26 cellular contexts compared by ENCODE assay signal in genomic region chr4:40223343-40223742, GRCh38. TPM values are rescaled to one million over a fixed set of nuclear protein-coding genes. Genes with fewer than 3 reads are reported as not detected.
DNase-seq lines count a peak whose midpoint lies in the region; ATAC-seq and TF ChIP-seq lines count a peak whose summit lies in the region.
"Had no signal": no experiment of that assay in that cellular context is flagged by ENCODE, and none has a peak within 500 bp of the region (broad histone marks: within the 10 kb centered on the region; RNA-seq: fewer than 3 reads in every experiment).

No MANE protein-coding gene starts in this region.

- POLR2A ChIA-PET in CD4-positive, alpha-beta memory T cell (lab: Charles Lee; ENCODE audit: partially characterized antibody), result interaction anchor here (1.1 to 41.1 kb wide), 7 partner anchors 8 to 102 kb away, joined by 3 to 1182 read pairs (median 9); partner anchors contain the start of gene RHOH
- POLR2A ChIA-PET in activated CD4-positive, alpha-beta memory T cell treated with anti-CD3 and anti-CD28 coated beads, Interleukin-2, amount 10 ng/mL, durations not matched to agents 7 days and 5 days (lab: Charles Lee), result interaction anchor here (1.5 to 16.0 kb wide), 4 partner anchors 15 to 94 kb away, joined by 4 to 403 read pairs (median 166); partner anchors contain the start of gene RHOH

- H3K4me3 ChIP-seq in CD4-positive, CD25-positive, alpha-beta regulatory T cell (ENCODE audit: low read depth, low read length), result peak overlapping the region; percentile 73
- H3K4me3 ChIP-seq in CD4-positive, alpha-beta memory T cell (ENCODE audit: low read length in 2 of 2), result no peak overlapping the region
- no peak overlapping the region for H3K4me3 ChIP-seq in neural progenitor cell
- H3K4me3 ChIP-seq: adrenal gland, GM23248, pancreas, SJSA1 had no signal

- TF ChIP-seq CTCF in neural progenitor cell (IDR thresholded peaks at IDR 0.05), result no peak

- H3K9ac ChIP-seq in neural progenitor cell, result no peak overlapping the region
- H3K9ac ChIP-seq: GM23248 had no signal

- no peaks in the 10 kb centered on the region for H3K27me3 Mint-ChIP-seq in CD4-positive, CD25-positive, alpha-beta regulatory T cell
- no peaks in the 10 kb centered on the region for H3K27me3 Mint-ChIP-seq in CD4-positive, alpha-beta memory T cell
- H3K27me3 Mint-ChIP-seq in activated CD4-positive, alpha-beta memory T cell treated with anti-CD3 and anti-CD28 coated beads, Interleukin-2, amount 10 ng/mL, durations not matched to agents 7 days and 5 days, result no peaks in the 10 kb centered on the region
- H3K27me3 Mint-ChIP-seq in effector memory CD8-positive, alpha-beta T cell, result no peaks in the 10 kb centered on the region
- H3K27me3 Mint-ChIP-seq in neural progenitor cell (ENCODE audit: insufficient read depth, low read depth), result no peaks in the 10 kb centered on the region
- H3K27me3 Mint-ChIP-seq: brain, naive B cell had no signal

- H3F3A ChIP-seq in neural progenitor cell (ENCODE audit: low read depth), result no peaks in the 10 kb centered on the region

- H3K27me3 ChIP-seq in CD4-positive, CD25-positive, alpha-beta regulatory T cell (ENCODE audit: control insufficient read depth, insufficient read depth, low read length), result no peaks in the 10 kb centered on the region
- no peaks in the 10 kb centered on the region for H3K27me3 ChIP-seq in CD4-positive, alpha-beta memory T cell (ENCODE audit: insufficient read depth, low read length)
- H3K27me3 ChIP-seq in neural progenitor cell, result no peaks in the 10 kb centered on the region
- H3K27me3 ChIP-seq: adrenal gland, pancreas, SJSA1 had no signal

- peaks cover 67 to 96% (median 77%) of the 10 kb centered on the region in 4 donors for H3K4me1 Mint-ChIP-seq in CD4-positive, CD25-positive, alpha-beta regulatory T cell
- peaks cover 68 to 99% (median 83%) of the 10 kb centered on the region in 4 donors for H3K4me1 Mint-ChIP-seq in CD4-positive, alpha-beta memory T cell
- H3K4me1 Mint-ChIP-seq in activated CD4-positive, alpha-beta memory T cell treated with anti-CD3 and anti-CD28 coated beads, Interleukin-2, amount 10 ng/mL, durations not matched to agents 7 days and 5 days, result peaks cover 85% of the 10 kb centered on the region
- peaks cover 61 to 86% of the 10 kb centered on the region in 2 donors for H3K4me1 Mint-ChIP-seq in effector memory CD8-positive, alpha-beta T cell (ENCODE audit: low read depth in 2 of 2)
- peaks cover 8% of the 10 kb centered on the region for H3K4me1 Mint-ChIP-seq in neural progenitor cell

- no peak for DNase-seq in CD4-positive, CD25-positive, alpha-beta regulatory T cell
- no peak for DNase-seq in CD4-positive, alpha-beta memory T cell
- no peak for DNase-seq in activated CD4-positive, alpha-beta memory T cell treated with anti-CD3 and anti-CD28 coated beads, Interleukin-2, amount 10 ng/mL, durations not matched to agents 7 days and 5 days
- no peak for DNase-seq in effector memory CD8-positive, alpha-beta T cell
- DNase-seq in neural progenitor cell (ENCODE audit: low spot score), result no peak
- DNase-seq: adrenal gland; DMS 273 treated with DMSO at 0.1 percent for 48 hours; islet precursor cell; Kasumi-1; left ventricle myocardium superior; naive B cell; NCI-H1436 treated with DMSO at 0.1 percent for 48 hours; NCI-H345; NCI-H748 treated with DMSO at 0.1 percent for 48 hours; pancreas; RPMI8226; small intestine; stimulated activated CD4-positive, alpha-beta T cell treated with anti-CD3 and anti-CD28 coated beads, Interleukin-1b, Interleukin-23, amount 100 ng/mL, for 48 hours; T-helper 1 cell; trophoblast cell had no signal

- H4K20me1 ChIP-seq in neural progenitor cell (ENCODE audit: low read depth), result no peaks in the 10 kb centered on the region

- H3K27ac Mint-ChIP-seq in CD4-positive, CD25-positive, alpha-beta regulatory T cell, result peak overlapping the region in 2 of 3 donors; percentile 85 to 99
- peak overlapping the region in 6 of 7 donors; percentile 5 to 100 (median 86) for H3K27ac Mint-ChIP-seq in CD4-positive, alpha-beta memory T cell
- H3K27ac Mint-ChIP-seq in activated CD4-positive, alpha-beta memory T cell treated with anti-CD3 and anti-CD28 coated beads, Interleukin-2, amount 10 ng/mL, durations not matched to agents 7 days and 5 days, result peak overlapping the region; percentile 49
- peak overlapping the region; percentile 57 to 97 for H3K27ac Mint-ChIP-seq in effector memory CD8-positive, alpha-beta T cell
- H3K27ac Mint-ChIP-seq in neural progenitor cell, result no peak overlapping the region
- H3K27ac Mint-ChIP-seq: brain had no signal

- H3K36me3 ChIP-seq in CD4-positive, CD25-positive, alpha-beta regulatory T cell (ENCODE audit: control insufficient read depth, insufficient read depth, low read length), result peaks cover 52% of the 10 kb centered on the region
- H3K36me3 ChIP-seq in CD4-positive, alpha-beta memory T cell (ENCODE audit: insufficient read depth, low read length), result peaks cover 6% of the 10 kb centered on the region
- H3K36me3 ChIP-seq in neural progenitor cell, result no peaks in the 10 kb centered on the region
- H3K36me3 ChIP-seq: adrenal gland, pancreas, SJSA1 had no signal

- ATAC-seq in CD4-positive, CD25-positive, alpha-beta regulatory T cell (ENCODE audit: low read depth in 2 of 2), result no peak
- ATAC-seq in effector memory CD8-positive, alpha-beta T cell (replicated peaks), result no peak
- ATAC-seq in HG02885 (IDR thresholded peaks at IDR 0.05; ENCODE audit: poor library complexity, unreplicated experiment) (no peak), GM18867 (IDR thresholded peaks at IDR 0.05; ENCODE audit: unreplicated experiment) (no peak)
- ATAC-seq: activated CD4-positive, CD25-positive, alpha-beta regulatory T cell treated with anti-CD3 and anti-CD28 coated beads, Interleukin-2, amount 50 U/mL, for 24 hours; left ventricle myocardium superior; pancreas had no signal

- H2AFZ ChIP-seq in neural progenitor cell (replicated peaks), result no peak overlapping the region
- H2AFZ ChIP-seq: GM23248 had no signal

- no peak overlapping the region for H3K4me2 ChIP-seq in neural progenitor cell

- H3K79me2 ChIP-seq in neural progenitor cell (ENCODE audit: low read depth), result no peaks in the 10 kb centered on the region

- CTCF ChIA-PET in CD4-positive, alpha-beta memory T cell (lab: Charles Lee; ENCODE audit: partially characterized antibody), result interaction anchor here (0.5 to 2.4 kb wide), 6 partner anchors 10 to 102 kb away, joined by 3 to 8 read pairs (median 4); no protein-coding TSS in a partner anchor
- CTCF ChIA-PET in activated CD4-positive, alpha-beta memory T cell treated with anti-CD3 and anti-CD28 coated beads, Interleukin-2, amount 10 ng/mL, durations not matched to agents 7 days and 5 days (lab: Charles Lee), result interaction anchor here (0.7 to 1.8 kb wide), 4 partner anchors 10 to 94 kb away, joined by 3 to 8 read pairs (median 6); no protein-coding TSS in a partner anchor

- no peaks in the 10 kb centered on the region for H3K9me3 Mint-ChIP-seq in CD4-positive, CD25-positive, alpha-beta regulatory T cell
- H3K9me3 Mint-ChIP-seq in CD4-positive, alpha-beta memory T cell, result peaks cover 0 to 2% (median 0%) of the 10 kb centered on the region in 8 donors
- H3K9me3 Mint-ChIP-seq in activated CD4-positive, alpha-beta memory T cell treated with anti-CD3 and anti-CD28 coated beads, Interleukin-2, amount 10 ng/mL, durations not matched to agents 7 days and 5 days, result no peaks in the 10 kb centered on the region
- H3K9me3 Mint-ChIP-seq in effector memory CD8-positive, alpha-beta T cell, result no peaks in the 10 kb centered on the region
- peaks cover 16% of the 10 kb centered on the region for H3K9me3 Mint-ChIP-seq in neural progenitor cell
- H3K9me3 Mint-ChIP-seq: naive B cell had no signal

- H3K36me3 Mint-ChIP-seq in CD4-positive, CD25-positive, alpha-beta regulatory T cell, result peaks cover 58% of the 10 kb centered on the region
- H3K36me3 Mint-ChIP-seq in CD4-positive, alpha-beta memory T cell, result peaks cover 54 to 77% of the 10 kb centered on the region in 2 donors
- H3K36me3 Mint-ChIP-seq in activated CD4-positive, alpha-beta memory T cell treated with anti-CD3 and anti-CD28 coated beads, Interleukin-2, amount 10 ng/mL, durations not matched to agents 7 days and 5 days (ENCODE audit: low read depth), result peaks cover 85% of the 10 kb centered on the region
- H3K36me3 Mint-ChIP-seq in effector memory CD8-positive, alpha-beta T cell (ENCODE audit: insufficient read depth), result peaks cover 83% of the 10 kb centered on the region
- H3K36me3 Mint-ChIP-seq in neural progenitor cell, result peaks cover 29% of the 10 kb centered on the region

- H3K4me1 ChIP-seq in CD4-positive, CD25-positive, alpha-beta regulatory T cell (ENCODE audit: control insufficient read depth, insufficient read depth, low read length, poor library complexity, severe bottlenecking), result peaks cover 100% of the 10 kb centered on the region
- peaks cover 100% of the 10 kb centered on the region for H3K4me1 ChIP-seq in CD4-positive, alpha-beta memory T cell (ENCODE audit: insufficient read depth, low read length)
- H3K4me1 ChIP-seq in neural progenitor cell, result no peaks in the 10 kb centered on the region
- H3K4me1 ChIP-seq: adrenal gland, pancreas, SJSA1 had no signal

- intact Hi-C loops in CD4-positive, alpha-beta memory T cell (cut with micrococcal nuclease), result no loop called here

- peak overlapping the region; percentile 67 to 80 (median 75) for H3K4me3 Mint-ChIP-seq in CD4-positive, CD25-positive, alpha-beta regulatory T cell
- peak overlapping the region in 6 of 8 donors; percentile 7 to 82 (median 64) for H3K4me3 Mint-ChIP-seq in CD4-positive, alpha-beta memory T cell
- no peak overlapping the region for H3K4me3 Mint-ChIP-seq in activated CD4-positive, alpha-beta memory T cell treated with anti-CD3 and anti-CD28 coated beads, Interleukin-2, amount 10 ng/mL, durations not matched to agents 7 days and 5 days
- H3K4me3 Mint-ChIP-seq in effector memory CD8-positive, alpha-beta T cell, result peak overlapping the region in 1 of 2 donors; percentile 82
- no peak overlapping the region for H3K4me3 Mint-ChIP-seq in neural progenitor cell
- H3K4me3 Mint-ChIP-seq: brain had no signal

- no peaks in the 10 kb centered on the region for H3K9me3 ChIP-seq in CD4-positive, CD25-positive, alpha-beta regulatory T cell (ENCODE audit: control insufficient read depth in 2 of 2, low read length in 2 of 2)
- H3K9me3 ChIP-seq in CD4-positive, alpha-beta memory T cell (ENCODE audit: control insufficient read depth in 1 of 2, low read length in 2 of 2), result no peaks in the 10 kb centered on the region
- no peaks in the 10 kb centered on the region for H3K9me3 ChIP-seq in neural progenitor cell (ENCODE audit: low read depth)
- H3K9me3 ChIP-seq: adrenal gland, pancreas, SJSA1 had no signal

- peak overlapping the region; percentile 100 for H3K27ac ChIP-seq in CD4-positive, CD25-positive, alpha-beta regulatory T cell (ENCODE audit: insufficient read depth, low read length, poor library complexity, severe bottlenecking)
- H3K27ac ChIP-seq in CD4-positive, alpha-beta memory T cell (ENCODE audit: low read depth, low read length), result peak overlapping the region; percentile 72
- H3K27ac ChIP-seq in neural progenitor cell, result no peak overlapping the region
- H3K27ac ChIP-seq: adrenal gland, GM23248, pancreas, SJSA1 had no signal

RNA-seq across cellular contexts. Expression of gene RHOH, which starts 26.5 kb away (rescaled TPM):
- total RNA-seq in CD4-positive, CD25-positive, alpha-beta regulatory T cell, result 645 TPM
- polyA plus RNA-seq in CD4-positive, CD25-positive, alpha-beta regulatory T cell, result 100 to 1,000 TPM; 360 to 479 (median 397) TPM
- 100 to 1,000 TPM; 198 to 200 TPM for total RNA-seq in CD4-positive, alpha-beta memory T cell
- 100 to 1,000 TPM; 266 to 486 TPM for polyA plus RNA-seq in CD4-positive, alpha-beta memory T cell
- total RNA-seq in activated CD4-positive, alpha-beta memory T cell treated with anti-CD3 and anti-CD28 coated beads, Interleukin-2, amount 10 ng/mL, durations not matched to agents 7 days and 5 days, result 100 to 1,000 TPM; 125 to 126 TPM
- total RNA-seq in neural progenitor cell (ENCODE audit: low replicate concordance), result 5.7 and 11.2 TPM in 2 replicates
- total RNA-seq: GM23248, SJSA1 had no signal
- polyA plus RNA-seq: GM23248 had no signal

Comparison
In these comparisons a context has a peak if more than half of its experiments do, and no peak if none do; other contexts are left out.
1. H3K4me3 Mint-ChIP-seq: peak in CD4-positive, CD25-positive, alpha-beta regulatory T cell (4 of 4) and CD4-positive, alpha-beta memory T cell (6 of 8); none in activated CD4-positive, alpha-beta memory T cell treated with anti-CD3 and anti-CD28 coated beads, Interleukin-2, amount 10 ng/mL, durations not matched to agents 7 days and 5 days (single experiment) and neural progenitor cell (single experiment).
2. RNA of gene RHOH, which starts 26.5 kb away (total RNA-seq): 645 TPM in CD4-positive, CD25-positive, alpha-beta regulatory T cell (single experiment), 198 to 200 TPM in CD4-positive, alpha-beta memory T cell and 125 to 126 TPM in activated CD4-positive, alpha-beta memory T cell treated with anti-CD3 and anti-CD28 coated beads, Interleukin-2, amount 10 ng/mL, durations not matched to agents 7 days and 5 days; 5.7 to 11.2 TPM in neural progenitor cell; every median in the first group is over 10 times any median in the second.